Comparison of ENCODE assay signal across 20 cellular contexts in the genomic region with DNA sequence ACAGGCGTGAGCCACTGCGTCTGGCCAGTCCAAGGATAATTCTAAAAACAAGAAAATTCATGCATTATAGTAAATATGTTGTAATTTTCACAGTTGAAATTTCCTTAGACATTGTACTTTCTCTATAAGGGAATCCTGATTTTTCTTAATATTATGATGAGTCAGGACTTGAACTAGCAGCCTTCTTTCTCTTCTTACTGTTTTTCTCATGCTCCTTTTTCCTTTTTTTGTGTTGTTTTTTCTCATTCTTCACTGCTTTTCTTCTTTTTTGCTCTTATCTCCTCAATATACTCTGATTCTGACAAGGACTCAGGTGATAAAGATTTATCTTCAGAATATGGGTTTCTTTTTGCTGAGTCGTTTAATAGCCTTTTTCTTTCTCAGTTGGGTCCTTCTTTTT.
"Had no signal": no experiment of that assay in that cellular context is flagged by ENCODE, and none has a peak within 500 bp of the region (broad histone marks: within the 10 kb centered on the region; RNA-seq: fewer than 3 reads in every experiment).

No MANE protein-coding gene starts in this region.

- ATAC-seq: T-helper 17 cell had no signal

- H3K4me3 Mint-ChIP-seq: activated naive CD8-positive, alpha-beta T cell treated with anti-CD3 and anti-CD28 coated beads for 36 hours; stimulated activated memory B cell treated with anti-CD40 and anti-IgM and Interleukin-4, amounts not matched to agents 10 μg/mL and 1 μg/mL and 100 μg/mL, for 72 hours; WTC11 had no signal

- H3K9me3 ChIP-seq: esophagus squamous epithelium, ovary, thyroid gland had no signal

- H3K36me3 ChIP-seq: esophagus squamous epithelium, ovary, thyroid gland had no signal

- H3K27me3 ChIP-seq: esophagus squamous epithelium, foreskin keratinocyte, ovary, thyroid gland had no signal

- DNase-seq: activated CD4-positive, alpha-beta T cell treated with anti-CD3 and anti-CD28 coated beads for 4 hours; activated CD8-positive, alpha-beta T cell treated with anti-CD3 and anti-CD28 coated beads for 36 hours; activated gamma-delta T cell treated with Interleukin-2 at 50 U/mL for 16 hours; activated naive CD8-positive, alpha-beta T cell treated with anti-CD3 and anti-CD28 coated beads for 36 hours; effector CD4-positive, alpha-beta T cell; esophagus squamous epithelium; foreskin keratinocyte; glutamatergic neuron; kidney glomerular epithelial cell; left ventricle myocardium superior; mesendoderm; stimulated activated CD4-positive, alpha-beta T cell treated with anti-CD3 and anti-CD28 coated beads, Interleukin-2, amount 100 ng/mL, for 48 hours; T-helper 17 cell had no signal

- H3K27ac Mint-ChIP-seq: activated CD8-positive, alpha-beta T cell treated with anti-CD3 and anti-CD28 coated beads for 36 hours; activated naive CD8-positive, alpha-beta T cell treated with anti-CD3 and anti-CD28 coated beads for 36 hours; stimulated activated memory B cell treated with anti-CD40 and anti-IgM and Interleukin-4, amounts not matched to agents 10 μg/mL and 1 μg/mL and 100 μg/mL, for 72 hours; T-helper 17 cell had no signal

- H3K9me3 Mint-ChIP-seq: activated CD8-positive, alpha-beta T cell treated with anti-CD3 and anti-CD28 coated beads for 36 hours; activated naive CD8-positive, alpha-beta T cell treated with anti-CD3 and anti-CD28 coated beads for 36 hours; central memory CD8-positive, alpha-beta T cell; stimulated activated memory B cell treated with anti-CD40 and anti-IgM and Interleukin-4, amounts not matched to agents 10 μg/mL and 1 μg/mL and 100 μg/mL, for 72 hours; WTC11 had no signal

- H3K4me3 ChIP-seq: ovary, thyroid gland had no signal

- H3K27ac ChIP-seq: coronary artery, esophagus squamous epithelium, foreskin keratinocyte, ovary, thyroid gland had no signal

- H3K27me3 Mint-ChIP-seq: activated CD8-positive, alpha-beta T cell treated with anti-CD3 and anti-CD28 coated beads for 36 hours; brain; central memory CD8-positive, alpha-beta T cell had no signal

- H3K36me3 Mint-ChIP-seq: activated naive CD8-positive, alpha-beta T cell treated with anti-CD3 and anti-CD28 coated beads for 36 hours; brain; stimulated activated memory B cell treated with anti-CD40 and anti-IgM and Interleukin-4, amounts not matched to agents 10 μg/mL and 1 μg/mL and 100 μg/mL, for 72 hours; WTC11 had no signal
